In genomic region chr4:171142045-171142444, GRCh38 we compare ENCODE assay signal across 25 cellular contexts.
A peak's percentile ranks its signal among the peaks of the same experiment; 100 is the strongest.
DNase-seq lines count a peak whose midpoint lies in the region; ATAC-seq, FAIRE-seq and TF ChIP-seq lines count a peak whose summit lies in the region.
"Had no signal": no experiment of that assay in that cellular context is flagged by ENCODE, and none has a peak within 500 bp of the region (broad histone marks: within the 10 kb centered on the region; RNA-seq: fewer than 3 reads in every experiment).

No MANE protein-coding gene starts in this region.

- 36 to 44% methylated on average over 1 of the region's 1 CpG for WGBS in body of pancreas, 2 donors
- 29 to 33% methylated on average over 1 of the region's 1 CpG for WGBS in pancreas, 2 donors
- WGBS in aorta, 2 donors = 3 to 15% methylated on average over 1 of the region's 1 CpG

- H3K27ac ChIP-seq in body of pancreas (no peak overlapping the region), left lung (no peak overlapping the region), pancreas (peak overlapping the region in 1 of 4 donors; percentile 20), thoracic aorta (peak overlapping the region; percentile 16 to 31), aorta (ENCODE audit: low read depth in 1 of 2, low read length in 2 of 2) (no peak overlapping the region)
- H3K27ac ChIP-seq: A549; BLaER1 treated with 17β-estradiol and CSF1 and Interleukin-3, amounts not matched to agents 10 nM and 100 nM; GM23248 had no signal

- TF ChIP-seq CTCF in body of pancreas (IDR thresholded peaks at IDR 0.05) = no peak
- no peak for TF ChIP-seq CTCF in left lung (IDR thresholded peaks at IDR 0.05)
- no peak for TF ChIP-seq CTCF in pancreas (IDR thresholded peaks at IDR 0.05)
- no peak for TF ChIP-seq CTCF in thoracic aorta (IDR thresholded peaks at IDR 0.05)
- no peak for TF ChIP-seq CTCF in Caco-2 (IDR thresholded peaks at IDR 0.05; ENCODE audit: insufficient read depth in 1 of 2, low read depth in 1 of 2, low read length in 1 of 2, severe bottlenecking in 1 of 2, unreplicated experiment in 1 of 2)

- POLR2A ChIA-PET in Caco-2 (lab: Charles Lee) = no interaction called here

- peaks cover 24% of the 10 kb centered on the region for H3K4me1 ChIP-seq in body of pancreas
- H3K4me1 ChIP-seq in left lung = no peaks in the 10 kb centered on the region
- H3K4me1 ChIP-seq in pancreas = peaks cover 0 to 19% (median 13%) of the 10 kb centered on the region in 3 donors
- peaks cover 5 to 14% of the 10 kb centered on the region in 2 donors for H3K4me1 ChIP-seq in thoracic aorta (ENCODE audit: control insufficient read depth in 1 of 2, low read depth in 2 of 2)
- peaks cover 0 to 3% of the 10 kb centered on the region in 2 donors for H3K4me1 ChIP-seq in aorta (ENCODE audit: control insufficient read depth in 1 of 2, insufficient read depth in 2 of 2, low read length in 2 of 2)
- H3K4me1 ChIP-seq in Caco-2 = no peaks in the 10 kb centered on the region
- H3K4me1 ChIP-seq: A549; BE2C; BLaER1 treated with 17β-estradiol and CSF1 and Interleukin-3, amounts not matched to agents 10 nM and 100 nM had no signal

- H3K4me1 Mint-ChIP-seq in Caco-2 (ENCODE audit: low read depth, unreplicated experiment) = no peaks in the 10 kb centered on the region
- H3K4me1 Mint-ChIP-seq: CD14-positive monocyte; CD8-positive, alpha-beta memory T cell had no signal

- no peak overlapping the region for H3K4me3 Mint-ChIP-seq in Caco-2 (ENCODE audit: unreplicated experiment)
- H3K4me3 Mint-ChIP-seq: CD14-positive monocyte; CD4-positive, alpha-beta T cell; CD8-positive, alpha-beta memory T cell had no signal

- CTCF ChIA-PET in Caco-2 (lab: Charles Lee) = no interaction called here

- no peaks in the 10 kb centered on the region for H3K27me3 ChIP-seq in body of pancreas
- H3K27me3 ChIP-seq in left lung = no peaks in the 10 kb centered on the region
- no peaks in the 10 kb centered on the region for H3K27me3 ChIP-seq in pancreas
- H3K27me3 ChIP-seq in thoracic aorta (replicated peaks; ENCODE audit: insufficient read depth) = no peaks in the 10 kb centered on the region
- H3K27me3 ChIP-seq in aorta (ENCODE audit: control insufficient read depth in 1 of 2, insufficient read depth in 2 of 2, low read length in 1 of 2) = no peaks in the 10 kb centered on the region
- H3K27me3 ChIP-seq in Caco-2 (replicated peaks; ENCODE audit: control insufficient read depth, insufficient read depth, low read length) = no peaks in the 10 kb centered on the region
- H3K27me3 ChIP-seq: BE2C; BLaER1 treated with 17β-estradiol and CSF1 and Interleukin-3, amounts not matched to agents 10 nM and 100 nM had no signal

- no peak for DNase-seq in body of pancreas
- no peak for DNase-seq in left lung
- DNase-seq in pancreas = no peak
- DNase-seq in thoracic aorta (ENCODE audit: low spot score) = no peak
- DNase-seq in DMS 273 treated with DMSO at 0.1 percent for 48 hours (lab: John Stamatoyannopoulos, UW) = no peak
- DNase-seq in aorta = no peak
- no peak for DNase-seq in Caco-2
- DNase-seq: 8988T; ACHN; AML-193; BE2C; Calu3; CD4-positive, alpha-beta T cell; CD8-positive, alpha-beta memory T cell; DMS153; DND-41; GM23248; H7; HCEC 1CT had no signal

- no TSS peak for BruUV-seq in Caco-2 (replicated peaks; lab: Mats Ljungman, UMichigan)

- H3K27me3 Mint-ChIP-seq in Caco-2 (ENCODE audit: insufficient read depth, unreplicated experiment) = no peaks in the 10 kb centered on the region
- H3K27me3 Mint-ChIP-seq: CD4-positive, alpha-beta T cell; CD8-positive, alpha-beta memory T cell had no signal

- ATAC-seq in body of pancreas = peak; percentile 45
- ATAC-seq in left lung = peak; percentile 31
- peak in 3 of 4 donors; percentile 28 to 65 (median 56) for ATAC-seq in pancreas
- ATAC-seq in thoracic aorta (ENCODE audit: insufficient number of reproducible peaks, low FRiP score, low read depth) = no peak
- ATAC-seq in aorta (ENCODE audit: low FRiP score) = no peak
- ATAC-seq: A549 had no signal

- no peak for TF ChIP-seq POLR2A in body of pancreas (IDR thresholded peaks at IDR 0.05)

- H3K36me3 Mint-ChIP-seq in Caco-2 (ENCODE audit: insufficient read depth, unreplicated experiment) = no peaks in the 10 kb centered on the region
- H3K36me3 Mint-ChIP-seq: CD14-positive monocyte had no signal

- H3K36me3 ChIP-seq in body of pancreas (replicated peaks in 1 of 2; ENCODE audit: insufficient read depth in 1 of 2, low read depth in 2 of 2) (no peaks in the 10 kb centered on the region), left lung (no peaks in the 10 kb centered on the region), pancreas (no peaks in the 10 kb centered on the region), thoracic aorta (no peaks in the 10 kb centered on the region), aorta (ENCODE audit: control insufficient read depth in 1 of 2, insufficient read depth in 2 of 2, low read length in 1 of 2) (no peaks in the 10 kb centered on the region), Caco-2 (ENCODE audit: control insufficient read depth, insufficient read depth, low read length) (no peaks in the 10 kb centered on the region)
- H3K36me3 ChIP-seq: BE2C; BLaER1 treated with 17β-estradiol and CSF1 and Interleukin-3, amounts not matched to agents 10 nM and 100 nM had no signal

- no peaks in the 10 kb centered on the region for H3K9me3 Mint-ChIP-seq in Caco-2 (ENCODE audit: unreplicated experiment)

- H3K4me3 ChIP-seq in body of pancreas (no peak overlapping the region), left lung (no peak overlapping the region), pancreas (no peak overlapping the region), thoracic aorta (no peak overlapping the region), aorta (ENCODE audit: low read length in 2 of 2) (no peak overlapping the region), Caco-2 (ENCODE audit: low read depth, low read length) (no peak overlapping the region)
- H3K4me3 ChIP-seq: A549; BLaER1 treated with 17β-estradiol and CSF1 and Interleukin-3, amounts not matched to agents 10 nM and 100 nM; GM23248 had no signal

- H3K9me3 ChIP-seq in body of pancreas = no peaks in the 10 kb centered on the region
- H3K9me3 ChIP-seq in left lung = no peaks in the 10 kb centered on the region
- no peaks in the 10 kb centered on the region for H3K9me3 ChIP-seq in pancreas
- no peaks in the 10 kb centered on the region for H3K9me3 ChIP-seq in thoracic aorta
- no peaks in the 10 kb centered on the region for H3K9me3 ChIP-seq in aorta (ENCODE audit: control insufficient read depth, low read length)
- no peaks in the 10 kb centered on the region for H3K9me3 ChIP-seq in Caco-2
- H3K9me3 ChIP-seq: A549; BE2C; BLaER1 treated with 17β-estradiol and CSF1 and Interleukin-3, amounts not matched to agents 10 nM and 100 nM had no signal

- no peak overlapping the region for H3K27ac Mint-ChIP-seq in Caco-2 (ENCODE audit: unreplicated experiment)
- H3K27ac Mint-ChIP-seq: CD4-positive, alpha-beta T cell; CD8-positive, alpha-beta memory T cell had no signal

- intact Hi-C loops in body of pancreas (cut with DNase I) (no loop called here), left lung (cut with DNase I) (no loop called here), pancreas (cut with DNase I) (no loop called here), aorta (cut with DNase I) (no loop called here), Caco-2 (cut with micrococcal nuclease; ENCODE audit: unreplicated experiment) (no loop called here)

- FAIRE-seq in pancreas (lab: Jason Lieb, UNC) = no peak
- FAIRE-seq: A549, G401.6, GM19239, H1 had no signal

Comparison
In these comparisons a context has a peak if more than half of its experiments do, and no peak if none do; other contexts are left out.
1. ATAC-seq: peak in body of pancreas (single experiment), left lung (single experiment) and pancreas (3 of 4); none in thoracic aorta (single experiment) and aorta (single experiment).
2. H3K27ac ChIP-seq: peak in thoracic aorta (2 of 2); none in body of pancreas (0 of 4), left lung (0 of 2) and aorta (0 of 2).